21 cellular contexts compared by ENCODE assay signal in genomic region chr18:61530681-61531080, GRCh38.
"Had no signal": no experiment of that assay in that cellular context is flagged by ENCODE, and none has a peak within 500 bp of the region (broad histone marks: within the 10 kb centered on the region; RNA-seq: fewer than 3 reads in every experiment).

No MANE protein-coding gene starts in this region.

- H3K27me3 Mint-ChIP-seq: activated naive CD4-positive, alpha-beta T cell treated with anti-CD3 and anti-CD28 coated beads, Interleukin-2, amount 50 U/mL, for 24 hours; central memory CD8-positive, alpha-beta T cell had no signal

- H3K4me1 Mint-ChIP-seq: activated naive CD4-positive, alpha-beta T cell treated with anti-CD3 and anti-CD28 coated beads, Interleukin-2, amount 50 U/mL, for 24 hours; central memory CD8-positive, alpha-beta T cell had no signal

- DNase-seq: activated CD4-positive, alpha-beta T cell treated with anti-CD3 and anti-CD28 coated beads for 4 hours; activated CD8-positive, alpha-beta memory T cell treated with anti-CD3 and anti-CD28 coated beads, Interleukin-2, amount 50 U/mL, for 48 hours; activated CD8-positive, alpha-beta T cell treated with anti-CD3 and anti-CD28 coated beads for 36 hours; activated effector memory CD4-positive, alpha-beta T cell treated with Interleukin-2 at 50 U/mL for 16 hours; activated naive CD4-positive, alpha-beta T cell; activated T-cell treated with anti-CD3 and anti-CD28 coated beads, Interleukin-2, amount 50 U/mL, for 1 hour; aorta; KG1; NCI-H1048; NCI-H1417 treated with DMSO at 0.1 percent for 48 hours; NCI-H187 treated with DMSO at 0.1 percent for 48 hours; NCI-H2081 treated with DMSO at 0.1 percent for 48 hours; NCI-H2227 treated with DMSO at 0.1 percent for 48 hours; NCI-H510A; NCI-H526 treated with DMSO at 0.1 percent for 48 hours; PC-3 had no signal

- H3K4me3 ChIP-seq: body of pancreas had no signal

- H3K27me3 ChIP-seq: body of pancreas had no signal

- H3K27ac Mint-ChIP-seq: activated CD8-positive, alpha-beta T cell treated with anti-CD3 and anti-CD28 coated beads for 36 hours; activated naive CD4-positive, alpha-beta T cell treated with anti-CD3 and anti-CD28 coated beads, Interleukin-2, amount 50 U/mL, for 24 hours; activated T-helper 1 cell treated with anti-CD3 and anti-CD28 coated beads, Interleukin-12 subunit alpha, Interleukin-12 subunit beta, Interleukin-2, Interleukin-4 antibody, amounts not matched to agents 30 ng/mL and 10 ng/mL and 1 ng/mL, durations not matched to agents 14 hours and 24 hours and 36 hours; T-helper 1 cell treated with Interleukin-12 subunit alpha and Interleukin-12 subunit beta and Interleukin-4 antibody, amounts not matched to agents 30 μg/mL and 1 μg/mL, for 36 hours had no signal

- H3K9me3 Mint-ChIP-seq: activated CD8-positive, alpha-beta T cell treated with anti-CD3 and anti-CD28 coated beads for 36 hours; activated naive CD4-positive, alpha-beta T cell treated with anti-CD3 and anti-CD28 coated beads, Interleukin-2, amount 50 U/mL, for 24 hours; activated T-helper 1 cell treated with anti-CD3 and anti-CD28 coated beads, Interleukin-12 subunit alpha, Interleukin-12 subunit beta, Interleukin-2, Interleukin-4 antibody, amounts not matched to agents 30 ng/mL and 10 ng/mL and 1 ng/mL, durations not matched to agents 14 hours and 24 hours and 36 hours; central memory CD8-positive, alpha-beta T cell; T-helper 1 cell treated with Interleukin-12 subunit alpha and Interleukin-12 subunit beta and Interleukin-4 antibody, amounts not matched to agents 30 μg/mL and 1 μg/mL, for 36 hours had no signal

- H3K9me3 ChIP-seq: body of pancreas had no signal

- H3K4me1 ChIP-seq: body of pancreas had no signal

- H3K4me3 Mint-ChIP-seq: activated CD8-positive, alpha-beta T cell treated with anti-CD3 and anti-CD28 coated beads for 36 hours; activated naive CD4-positive, alpha-beta T cell treated with anti-CD3 and anti-CD28 coated beads, Interleukin-2, amount 50 U/mL, for 24 hours; activated T-helper 1 cell treated with anti-CD3 and anti-CD28 coated beads, Interleukin-12 subunit alpha, Interleukin-12 subunit beta, Interleukin-2, Interleukin-4 antibody, amounts not matched to agents 30 ng/mL and 10 ng/mL and 1 ng/mL, durations not matched to agents 14 hours and 24 hours and 36 hours; central memory CD8-positive, alpha-beta T cell; T-helper 1 cell treated with Interleukin-12 subunit alpha and Interleukin-12 subunit beta and Interleukin-4 antibody, amounts not matched to agents 30 μg/mL and 1 μg/mL, for 36 hours had no signal

- H3K27ac ChIP-seq: body of pancreas had no signal

- H3K36me3 Mint-ChIP-seq: activated naive CD4-positive, alpha-beta T cell treated with anti-CD3 and anti-CD28 coated beads, Interleukin-2, amount 50 U/mL, for 24 hours had no signal
